Comparison of ENCODE assay signal across 23 cellular contexts in genomic region chr1:18814340-18815202, GRCh38. TPM values are rescaled to one million over a fixed set of nuclear protein-coding genes. Genes with fewer than 3 reads are reported as not detected.
"Had no signal": no experiment of that assay in that cellular context is flagged by ENCODE, and none has a peak within 500 bp of the region (broad histone marks: within the 10 kb centered on the region; RNA-seq: fewer than 3 reads in every experiment).

No MANE protein-coding gene starts in this region.

- ATAC-seq: activated T-cell treated with anti-CD3 and anti-CD28 coated beads, Interleukin-2, amount 50 U/mL, for 72 hours; body of pancreas; left ventricle myocardium superior; pancreas had no signal

- H3K36me3 ChIP-seq: esophagus squamous epithelium, pancreas, tibial nerve, vagina had no signal

- H3K4me3 Mint-ChIP-seq: activated CD4-positive, alpha-beta T cell treated with anti-CD3 and anti-CD28 coated beads, Interleukin-2, amount 10 ng/mL, durations not matched to agents 24 days and 14 days; activated naive CD8-positive, alpha-beta T cell; activated T-cell treated with anti-CD3 and anti-CD28 coated beads, Interleukin-2, amount 50 U/mL, for 72 hours had no signal

- H3K27ac ChIP-seq: body of pancreas, esophagus squamous epithelium, pancreas, tibial nerve, vagina had no signal

- H3K9me3 Mint-ChIP-seq: activated CD4-positive, alpha-beta T cell treated with anti-CD3 and anti-CD28 coated beads, Interleukin-2, amount 10 ng/mL, durations not matched to agents 24 days and 14 days; activated T-cell treated with anti-CD3 and anti-CD28 coated beads, Interleukin-2, amount 50 U/mL, for 72 hours had no signal

- DNase-seq: activated CD4-positive, alpha-beta T cell treated with anti-CD3 and anti-CD28 coated beads, Interleukin-2, amount 10 ng/mL, durations not matched to agents 24 days and 14 days; activated CD8-positive, alpha-beta memory T cell treated with anti-CD3 and anti-CD28 coated beads, Interleukin-2, amount 50 U/mL, for 48 hours; activated gamma-delta T cell; activated T-cell treated with anti-CD3 and anti-CD28 coated beads, Interleukin-2, amount 50 U/mL, for 72 hours; amniotic stem cell; body of pancreas; caudate nucleus; esophagus squamous epithelium; hypothalamus; kidney; left ventricle myocardium superior; mesenchymal stem cell; pancreas; small intestine; stimulated activated CD4-positive, alpha-beta T cell treated with anti-CD3 and anti-CD28 coated beads, Interleukin-4, amount 100 ng/mL, for 24 hours; stimulated activated naive CD4-positive, alpha-beta T cell; T-helper 2 cell had no signal

- H3K9me3 ChIP-seq: body of pancreas, esophagus squamous epithelium, pancreas, tibial nerve, vagina had no signal

- H3K27ac Mint-ChIP-seq: activated CD4-positive, alpha-beta T cell treated with anti-CD3 and anti-CD28 coated beads, Interleukin-2, amount 10 ng/mL, durations not matched to agents 24 days and 14 days; activated naive CD8-positive, alpha-beta T cell; activated T-cell treated with anti-CD3 and anti-CD28 coated beads, Interleukin-2, amount 50 U/mL, for 72 hours had no signal

- H3K4me3 ChIP-seq: body of pancreas, esophagus squamous epithelium, pancreas, tibial nerve, vagina had no signal

- H3K4me1 ChIP-seq: body of pancreas, esophagus squamous epithelium, pancreas, tibial nerve, vagina had no signal

- H3K36me3 Mint-ChIP-seq: activated naive CD8-positive, alpha-beta T cell had no signal

- H3K27me3 ChIP-seq: vagina had no signal

- H3K4me1 Mint-ChIP-seq: activated CD4-positive, alpha-beta T cell treated with anti-CD3 and anti-CD28 coated beads, Interleukin-2, amount 10 ng/mL, durations not matched to agents 24 days and 14 days had no signal

RNA-seq across cellular contexts. Expression of gene TAS1R2, which starts 44.9 kb away (rescaled TPM):
- total RNA-seq: activated CD4-positive, alpha-beta T cell treated with anti-CD3 and anti-CD28 coated beads, Interleukin-2, amount 10 ng/mL, durations not matched to agents 24 days and 14 days; activated T-cell treated with anti-CD3 and anti-CD28 coated beads, Interleukin-2, amount 50 U/mL, for 72 hours; body of pancreas; esophagus squamous epithelium; fibroblast of villous mesenchyme; glomerular endothelial cell; kidney; left ventricle myocardium superior; pancreas; subcutaneous adipose tissue; tibial nerve had no signal
- polyA plus RNA-seq: pancreas, small intestine had no signal
